ENCODE assay signal across 10 cellular contexts in genomic region chr17:82247856-82248671, GRCh38. TPM values are rescaled to one million over a fixed set of nuclear protein-coding genes. Genes with fewer than 3 reads are reported as not detected.
A peak's percentile ranks its signal among the peaks of the same experiment; 100 is the strongest.
DNase-seq lines count a peak whose midpoint lies in the region; ATAC-seq, FAIRE-seq and TF ChIP-seq lines count a peak whose summit lies in the region.
"Had no signal": no experiment of that assay in that cellular context is flagged by ENCODE, and none has a peak within 500 bp of the region (broad histone marks: within the 10 kb centered on the region; RNA-seq: fewer than 3 reads in every experiment).

No MANE protein-coding gene starts in this region.

- no peak overlapping the region for H3K4me3 Mint-ChIP-seq in naive thymus-derived CD8-positive, alpha-beta T cell

- H3K4me3 ChIP-seq in heart left ventricle: no peak overlapping the region
- no peak overlapping the region for H3K4me3 ChIP-seq in ascending aorta
- H3K4me3 ChIP-seq: cardiac muscle cell had no signal

- no peak for ATAC-seq in heart left ventricle
- no peak for ATAC-seq in left cardiac atrium
- ATAC-seq in naive thymus-derived CD8-positive, alpha-beta T cell: no peak
- ATAC-seq in HG02840 (IDR thresholded peaks at IDR 0.05; ENCODE audit: low FRiP score, unreplicated experiment): no peak

- intact Hi-C loops in heart left ventricle (cut with DNase I) (loop anchor here in 1 of 10 donors (10.0 kb wide), 1 partner anchor 47 kb away; no protein-coding TSS in a partner anchor), left cardiac atrium (cut with DNase I) (loop anchor here in 1 of 2 donors (10.0 kb wide), 1 partner anchor 47 kb away; no protein-coding TSS in a partner anchor), ascending aorta (cut with DNase I) (no loop called here)

- H3K27me3 ChIP-seq in heart left ventricle (no peaks in the 10 kb centered on the region), ascending aorta (no peaks in the 10 kb centered on the region)
- H3K27me3 ChIP-seq: cardiac muscle cell had no signal

- TF ChIP-seq CTCF in heart left ventricle (IDR thresholded peaks at IDR 0.05) (no peak), ascending aorta (IDR thresholded peaks at IDR 0.05) (no peak)

- peak overlapping the region in 7 of 10 donors; percentile 31 to 88 (median 70) for H3K27ac Mint-ChIP-seq in naive thymus-derived CD8-positive, alpha-beta T cell

- DNase-seq in heart left ventricle (peak in 1 of 5 donors; percentile 32), left cardiac atrium (no peak), ascending aorta (ENCODE audit: low spot score in 2 of 2) (no peak), CD1c-positive myeloid dendritic cell (ENCODE audit: extremely low spot score) (no peak), RCC 7860 (ENCODE audit: low spot score) (no peak)
- DNase-seq in naive thymus-derived CD8-positive, alpha-beta T cell: no peak
- DNase-seq in activated CD4-positive, alpha-beta T cell treated with anti-CD3 and anti-CD28 coated beads, Interleukin-2, amount 50 U/mL, for 48 hours: no peak
- DNase-seq: NCI-H1105 treated with DMSO at 0.1 percent for 48 hours had no signal

- POLR2A ChIA-PET in naive thymus-derived CD8-positive, alpha-beta T cell (lab: Charles Lee): interaction anchor here (1.6 kb wide), 1 partner anchor 51 kb away, joined by 3 read pairs; no protein-coding TSS in a partner anchor

- H3K36me3 ChIP-seq in heart left ventricle (peaks cover 9 to 100% (median 97%) of the 10 kb centered on the region in 9 donors), ascending aorta (peaks cover 97 to 99% of the 10 kb centered on the region in 2 donors)

- WGBS in heart left ventricle, 4 donors: 87 to 88% (median 88%) methylated on average over 28 of the region's 28 CpGs

- no peak for TF ChIP-seq POLR2A in heart left ventricle (IDR thresholded peaks at IDR 0.05)

- H3K4me1 ChIP-seq in heart left ventricle: peaks cover 15 to 49% (median 32%) of the 10 kb centered on the region in 12 donors
- peaks cover 2 to 14% of the 10 kb centered on the region in 2 donors for H3K4me1 ChIP-seq in ascending aorta

- no peaks in the 10 kb centered on the region for H3K27me3 Mint-ChIP-seq in naive thymus-derived CD8-positive, alpha-beta T cell

- H3K27ac ChIP-seq in heart left ventricle (peak overlapping the region in 7 of 12 donors; percentile 41 to 86 (median 73)), ascending aorta (peak overlapping the region; percentile 9 to 58)
- H3K27ac ChIP-seq: cardiac muscle cell had no signal

- no peaks in the 10 kb centered on the region for H3K9me3 Mint-ChIP-seq in naive thymus-derived CD8-positive, alpha-beta T cell

- FAIRE-seq in RCC 7860 (lab: Jason Lieb, UNC): no peak

- H3K36me3 Mint-ChIP-seq in naive thymus-derived CD8-positive, alpha-beta T cell: peaks cover 0 to 94% (median 36%) of the 10 kb centered on the region in 3 donors

- no peaks in the 10 kb centered on the region for H3K9me3 ChIP-seq in heart left ventricle
- no peaks in the 10 kb centered on the region for H3K9me3 ChIP-seq in ascending aorta

- H3K4me1 Mint-ChIP-seq in naive thymus-derived CD8-positive, alpha-beta T cell: peaks cover 19 to 33% (median 31%) of the 10 kb centered on the region in 4 donors

RNA-seq across cellular contexts. Expression of gene SLC16A3, which starts 19.2 kb away (rescaled TPM):
- total RNA-seq in heart left ventricle (10 to 100 TPM in 5 of 9 donors, 1 to 10 TPM in 4; 6.5 to 56.0 (median 12.9) TPM), left cardiac atrium (10 to 100 TPM; 18.4 to 35.7 TPM), ascending aorta (253 TPM)
- polyA plus RNA-seq in heart left ventricle: 10 to 100 TPM in 1 of 2 donors, 1 to 10 TPM in 1; 8.3 to 33.9 TPM
- 10 to 100 TPM; 10.1 to 11.6 TPM for total RNA-seq in naive thymus-derived CD8-positive, alpha-beta T cell
- polyA plus RNA-seq in naive thymus-derived CD8-positive, alpha-beta T cell: 1 to 10 TPM in 2 of 3 donors, under 1 TPM in 1; 0.91 to 1.5 (median 1.0) TPM

RNA-seq across cellular contexts. Expression of gene CSNK1D, which starts 25.4 kb away (rescaled TPM):
- 10 to 100 TPM; 38.4 to 83.9 (median 66.1) TPM for total RNA-seq in heart left ventricle
- polyA plus RNA-seq in heart left ventricle: 10 to 100 TPM; 47.5 to 88.1 TPM
- 10 to 100 TPM; 63.6 to 88.2 TPM for total RNA-seq in left cardiac atrium
- total RNA-seq in ascending aorta: 86.8 TPM
- 100 to 1,000 TPM; 184 to 201 TPM for total RNA-seq in naive thymus-derived CD8-positive, alpha-beta T cell
- polyA plus RNA-seq in naive thymus-derived CD8-positive, alpha-beta T cell: 10 to 100 TPM; 47.6 to 72.1 (median 48.6) TPM

RNA-seq across cellular contexts. Expression of gene CCDC57, which starts 35.4 kb away (rescaled TPM):
- total RNA-seq in heart left ventricle (10 to 100 TPM in 5 of 9 donors, 1 to 10 TPM in 4; 4.3 to 17.6 (median 10.7) TPM), left cardiac atrium (10 to 100 TPM; 11.9 to 17.2 TPM), ascending aorta (12.8 TPM)
- 1 to 10 TPM; 8.7 to 9.5 TPM for polyA plus RNA-seq in heart left ventricle
- total RNA-seq in naive thymus-derived CD8-positive, alpha-beta T cell: 10 to 100 TPM; 72.9 to 80.0 TPM
- 10 to 100 TPM; 39.6 to 53.5 (median 42.4) TPM for polyA plus RNA-seq in naive thymus-derived CD8-positive, alpha-beta T cell
